8 cellular contexts compared by ENCODE assay signal in the genomic region with DNA sequence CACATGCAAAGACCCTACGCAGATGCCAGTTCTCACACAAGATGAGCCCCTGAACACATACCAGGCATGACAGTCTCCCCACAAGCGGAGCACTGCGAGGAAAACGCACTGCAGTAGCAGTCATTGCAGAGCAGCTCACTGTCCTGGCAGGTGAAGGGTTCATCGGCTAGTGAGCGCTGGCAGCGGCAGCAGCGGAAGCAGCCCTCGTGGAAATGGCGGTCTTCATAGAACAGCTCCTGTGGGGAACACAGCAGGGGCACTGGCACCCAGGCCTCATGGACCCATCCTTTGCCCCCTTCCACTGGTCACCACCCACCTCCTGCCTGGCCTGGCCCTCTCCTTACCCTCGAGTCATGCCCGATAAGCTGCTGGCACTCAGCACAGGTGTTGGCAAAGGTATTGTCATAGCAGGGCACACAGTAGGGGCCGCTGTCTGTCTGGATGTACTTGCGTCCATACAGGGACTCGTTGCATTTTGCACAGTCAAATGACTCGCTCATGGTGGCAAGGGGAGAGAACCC. TPM values are rescaled to one million over a fixed set of nuclear protein-coding genes. Genes with fewer than 3 reads are reported as not detected.
DNase-seq lines count a peak whose midpoint lies in the region; ATAC-seq, FAIRE-seq and TF ChIP-seq lines count a peak whose summit lies in the region.

No MANE protein-coding gene starts in this region.

- no peak overlapping the region for H3K56ac ChIP-seq in H9 (ENCODE audit: insufficient read length, low read depth, low read length)

- no peak overlapping the region for H3K9ac ChIP-seq in H9 (ENCODE audit: extremely low read depth, insufficient read length, low read length)
- peak overlapping the region; percentile 3 for H3K9ac ChIP-seq in iPS-15b (ENCODE audit: low read depth, low read length)

- H3K79me2 ChIP-seq in H9 (ENCODE audit: insufficient read depth, low read length): peaks cover 5% of the 10 kb centered on the region; the same call in 1 of the 2 replicates

- peaks cover 31% of the 10 kb centered on the region for H3K4me1 ChIP-seq in H9 (ENCODE audit: insufficient read depth, low read length)
- peaks cover 36% of the 10 kb centered on the region for H3K4me1 ChIP-seq in iPS-15b (ENCODE audit: control insufficient read depth, insufficient read depth, low read length)
- peaks cover 0 to 4% of the 10 kb centered on the region in 2 donors for H3K4me1 ChIP-seq in small intestine (ENCODE audit: control insufficient read depth in 2 of 2, insufficient read depth in 1 of 2, low read depth in 1 of 2, low read length in 1 of 2)

- H3K27me3 ChIP-seq in H9 (ENCODE audit: insufficient read depth, low read length) (no peaks in the 10 kb centered on the region), iPS-15b (ENCODE audit: control insufficient read depth, insufficient read depth, low read length) (no peaks in the 10 kb centered on the region), small intestine (ENCODE audit: control insufficient read depth in 2 of 2, insufficient read depth in 2 of 2, low read length in 2 of 2) (no peaks in the 10 kb centered on the region)

- no peak overlapping the region for H2BK120ac ChIP-seq in H9 (ENCODE audit: low read depth, low read length, poor library complexity, severe bottlenecking)

- no peak overlapping the region for H2AFZ ChIP-seq in H9 (ENCODE audit: low read length)

- no peak overlapping the region; the same call in 1 of the 2 replicates for H3K14ac ChIP-seq in H9 (ENCODE audit: insufficient read depth, low read length)

- H3K79me1 ChIP-seq in H9 (ENCODE audit: insufficient read depth, low read depth, low read length, poor library complexity, severe bottlenecking): no peaks in the 10 kb centered on the region

- DNase-seq in H9 (no peak), small intestine (no peak), hippocampal formation (lab: John Stamatoyannopoulos, UW) (no peak), ureter (ENCODE audit: low spot score) (no peak), NCI-H2227 (lab: John Stamatoyannopoulos, UW; ENCODE audit: unreplicated experiment) (no peak)
- DNase-seq in activated CD4-positive, alpha-beta memory T cell treated with anti-CD3 and anti-CD28 coated beads, Interleukin-2, amount 10 ng/mL, durations not matched to agents 7 days and 5 days: no peak

- H2BK20ac ChIP-seq in H9 (ENCODE audit: low read depth, low read length, poor library complexity, severe bottlenecking): no peak overlapping the region

- H3K4me1 Mint-ChIP-seq in H9: peaks cover 47 to 56% of the 10 kb centered on the region in 2 experiments
- H3K4me1 Mint-ChIP-seq in activated CD4-positive, alpha-beta memory T cell treated with anti-CD3 and anti-CD28 coated beads, Interleukin-2, amount 10 ng/mL, durations not matched to agents 7 days and 5 days: peaks cover 49% of the 10 kb centered on the region

- H3K36me3 Mint-ChIP-seq in H9 (ENCODE audit: insufficient read depth in 1 of 3, low read depth in 3 of 3): peaks cover 17 to 37% (median 32%) of the 10 kb centered on the region in 3 experiments
- H3K36me3 Mint-ChIP-seq in activated CD4-positive, alpha-beta memory T cell treated with anti-CD3 and anti-CD28 coated beads, Interleukin-2, amount 10 ng/mL, durations not matched to agents 7 days and 5 days (ENCODE audit: low read depth): peaks cover 7% of the 10 kb centered on the region

- no peaks in the 10 kb centered on the region for H3K27me3 Mint-ChIP-seq in H9 (ENCODE audit: low read depth)
- peaks cover 2% of the 10 kb centered on the region for H3K27me3 Mint-ChIP-seq in activated CD4-positive, alpha-beta memory T cell treated with anti-CD3 and anti-CD28 coated beads, Interleukin-2, amount 10 ng/mL, durations not matched to agents 7 days and 5 days

- CTCF ChIA-PET in activated CD4-positive, alpha-beta memory T cell treated with anti-CD3 and anti-CD28 coated beads, Interleukin-2, amount 10 ng/mL, durations not matched to agents 7 days and 5 days (lab: Charles Lee): no interaction called here

- peak overlapping the region; percentile 18 for H3K18ac ChIP-seq in H9 (ENCODE audit: insufficient read length, low read depth, low read length)

- no peak overlapping the region for H3T11ph ChIP-seq in H9 (ENCODE audit: low read length)

- H3K4me3 ChIP-seq in iPS-15b (ENCODE audit: low read depth, low read length) (no peak overlapping the region), small intestine (ENCODE audit: low read depth in 1 of 2, low read length in 2 of 2) (no peak overlapping the region)

- H3K27ac Mint-ChIP-seq in H9: peak overlapping the region; percentile 43 to 98 (median 94); a peak in 6 of 7 replicates
- H3K27ac Mint-ChIP-seq in activated CD4-positive, alpha-beta memory T cell treated with anti-CD3 and anti-CD28 coated beads, Interleukin-2, amount 10 ng/mL, durations not matched to agents 7 days and 5 days: peak overlapping the region; percentile 55

- H4K91ac ChIP-seq in H9 (ENCODE audit: insufficient read length, low read depth, low read length): no peak overlapping the region

- WGBS in H9 (ENCODE audit: extremely low coverage, insufficient read length, low lambda C conversion rate): no CpG with 5 or more reads among the region's 16 CpGs
- 78 to 88% (median 88%) methylated on average over 16 of the region's 16 CpGs for WGBS in small intestine, 3 donors

- no peak overlapping the region for H2BK15ac ChIP-seq in H9 (ENCODE audit: low read depth, low read length)

- FAIRE-seq in small intestine (lab: Jason Lieb, UNC): no peak

- no peak for TF ChIP-seq CTCF in H9 (conservative IDR thresholded peaks at IDR 0.05)

- H2BK12ac ChIP-seq in H9 (ENCODE audit: insufficient read length, low read depth, low read length): no peak overlapping the region

- no peaks in the 10 kb centered on the region for H4K20me1 ChIP-seq in H9 (ENCODE audit: control insufficient read depth, insufficient read depth, insufficient read length)

- H3K27ac ChIP-seq in H9 (ENCODE audit: insufficient read length, low read depth, low read length) (peak overlapping the region; percentile 60), small intestine (ENCODE audit: low read depth in 1 of 2, low read length in 1 of 2) (peak overlapping the region; percentile 15 to 81)

- H4K5ac ChIP-seq in H9 (ENCODE audit: insufficient read length, low read depth, low read length): no peak overlapping the region

- no peak overlapping the region for H3K4ac ChIP-seq in H9 (ENCODE audit: low read depth, low read length)

- H3K23me2 ChIP-seq in H9 (ENCODE audit: insufficient read length, low read depth, low read length, poor library complexity, severe bottlenecking): peaks cover 13% of the 10 kb centered on the region

- no peak overlapping the region for H3K4me2 ChIP-seq in H9 (ENCODE audit: insufficient read depth, insufficient read length, low read length)

- H3K36me3 ChIP-seq in iPS-15b (ENCODE audit: control insufficient read depth, insufficient read depth, low read length) (peaks cover 6% of the 10 kb centered on the region), small intestine (ENCODE audit: control insufficient read depth in 2 of 2, insufficient read depth in 2 of 2, low read length in 2 of 2) (no peaks in the 10 kb centered on the region)

- POLR2A ChIA-PET in activated CD4-positive, alpha-beta memory T cell treated with anti-CD3 and anti-CD28 coated beads, Interleukin-2, amount 10 ng/mL, durations not matched to agents 7 days and 5 days (lab: Charles Lee): interaction anchor here (1.4 to 2.7 kb wide), 2 partner anchors 10 kb away, joined by 3 to 12 read pairs; no protein-coding TSS in a partner anchor

- H2AK5ac ChIP-seq in H9 (ENCODE audit: insufficient read length, low read length): no peak overlapping the region

- no peak overlapping the region for H3K4me3 Mint-ChIP-seq in H9
- no peak overlapping the region for H3K4me3 Mint-ChIP-seq in activated CD4-positive, alpha-beta memory T cell treated with anti-CD3 and anti-CD28 coated beads, Interleukin-2, amount 10 ng/mL, durations not matched to agents 7 days and 5 days

- H4K8ac ChIP-seq in H9 (replicated peaks; ENCODE audit: insufficient read length, low read depth, low read length): no peak overlapping the region

- no peak for ATAC-seq in HG03457 (IDR thresholded peaks at IDR 0.05; ENCODE audit: unreplicated experiment)

- no peaks in the 10 kb centered on the region for H3K9me3 Mint-ChIP-seq in H9
- H3K9me3 Mint-ChIP-seq in activated CD4-positive, alpha-beta memory T cell treated with anti-CD3 and anti-CD28 coated beads, Interleukin-2, amount 10 ng/mL, durations not matched to agents 7 days and 5 days: no peaks in the 10 kb centered on the region

- no peak overlapping the region for H3K23ac ChIP-seq in H9 (ENCODE audit: insufficient read length, low read depth, low read length)

- H3K9me3 ChIP-seq in H9 (ENCODE audit: control insufficient read depth, low read depth, low read length) (no peaks in the 10 kb centered on the region), iPS-15b (ENCODE audit: control insufficient read depth, insufficient read depth, low read length) (no peaks in the 10 kb centered on the region), small intestine (ENCODE audit: control insufficient read depth, low read depth) (no peaks in the 10 kb centered on the region)

- H2BK5ac ChIP-seq in H9 (ENCODE audit: insufficient read length, low read length): no peak overlapping the region

RNA-seq across cellular contexts. Expression of a gene that starts 6.3 kb away (rescaled TPM):
- 32.8 and 34.2 TPM in 2 replicates for total RNA-seq in H9 (2021)
- 1 to 10 TPM; 9.1 to 9.8 TPM for total RNA-seq in activated CD4-positive, alpha-beta memory T cell treated with anti-CD3 and anti-CD28 coated beads, Interleukin-2, amount 10 ng/mL, durations not matched to agents 7 days and 5 days
- 1 to 10 TPM in 2 of 3 donors, under 1 TPM in 1; 0.89 to 8.1 (median 6.5) TPM for polyA plus RNA-seq in small intestine
- total RNA-seq in ureter: 18.2 TPM

RNA-seq across cellular contexts. Expression of a gene that starts 9.2 kb away (rescaled TPM):
- total RNA-seq in H9 (2021) (143 and 144 TPM in 2 replicates), ureter (44.0 TPM)
- total RNA-seq in activated CD4-positive, alpha-beta memory T cell treated with anti-CD3 and anti-CD28 coated beads, Interleukin-2, amount 10 ng/mL, durations not matched to agents 7 days and 5 days: 10 to 100 TPM; 72.1 to 74.3 TPM
- 10 to 100 TPM; 13.9 to 24.7 (median 19.7) TPM for polyA plus RNA-seq in small intestine

RNA-seq across cellular contexts. Expression of a gene that starts 13.6 kb away (rescaled TPM):
- total RNA-seq in H9 (2021) (52.4 and 63.1 TPM in 2 replicates), ureter (34.2 TPM)
- 10 to 100 TPM; 29.1 to 33.2 TPM for total RNA-seq in activated CD4-positive, alpha-beta memory T cell treated with anti-CD3 and anti-CD28 coated beads, Interleukin-2, amount 10 ng/mL, durations not matched to agents 7 days and 5 days
- polyA plus RNA-seq in small intestine: 10 to 100 TPM; 17.0 to 29.9 (median 23.0) TPM

RNA-seq across cellular contexts. Expression of a gene that starts 47.6 kb away (rescaled TPM):
- 5.8 and 7.0 TPM in 2 replicates for total RNA-seq in H9 (2021)
- not detected for total RNA-seq in activated CD4-positive, alpha-beta memory T cell treated with anti-CD3 and anti-CD28 coated beads, Interleukin-2, amount 10 ng/mL, durations not matched to agents 7 days and 5 days
- polyA plus RNA-seq in small intestine: not detected
- 2.8 TPM for total RNA-seq in ureter

RNA-seq across cellular contexts. Expression of a gene that starts 52.1 kb away (rescaled TPM):
- total RNA-seq in H9 (2021) (28.2 and 28.8 TPM in 2 replicates), ureter (38.1 TPM)
- 10 to 100 TPM; 26.3 to 26.7 TPM for total RNA-seq in activated CD4-positive, alpha-beta memory T cell treated with anti-CD3 and anti-CD28 coated beads, Interleukin-2, amount 10 ng/mL, durations not matched to agents 7 days and 5 days
- 10 to 100 TPM in 1 of 3 donors, 1 to 10 TPM in 2; 6.7 to 11.7 (median 6.8) TPM for polyA plus RNA-seq in small intestine
